Comparison of ENCODE assay signal across 11 cellular contexts in genomic region chr5:143564417-143564816, GRCh38.
A peak's percentile ranks its signal among the peaks of the same experiment; 100 is the strongest.
DNase-seq lines count a peak whose midpoint lies in the region; ATAC-seq and TF ChIP-seq lines count a peak whose summit lies in the region.
"Had no signal": no experiment of that assay in that cellular context is flagged by ENCODE, and none has a peak within 500 bp of the region (broad histone marks: within the 10 kb centered on the region; RNA-seq: fewer than 3 reads in every experiment).

No MANE protein-coding gene starts in this region.

- no peak overlapping the region for H3K4me3 ChIP-seq in BE2C (ENCODE audit: low read depth, low read length)
- H3K4me3 ChIP-seq: thoracic aorta had no signal

- no peaks in the 10 kb centered on the region for H3K9me3 Mint-ChIP-seq in activated T-helper 17 cell treated with anti-CD3 and anti-CD28 coated beads, Interleukin-2, amount 50 U/mL, for 72 hours

- DNase-seq in GM03348 (ENCODE audit: low spot score), result no peak
- no peak for DNase-seq in activated CD4-positive, alpha-beta T cell treated with anti-CD3 and anti-CD28 coated beads for 4 hours
- no peak for DNase-seq in activated gamma-delta T cell treated with Interleukin-2 at 50 U/mL for 16 hours
- DNase-seq in BE2C, result no peak
- DNase-seq: activated T-cell treated with anti-CD3 and anti-CD28 coated beads, Interleukin-2, amount 50 U/mL, for 1 hour; head of caudate nucleus had no signal

- no peak overlapping the region for H3K4me3 Mint-ChIP-seq in activated T-helper 17 cell treated with anti-CD3 and anti-CD28 coated beads, Interleukin-2, amount 50 U/mL, for 72 hours

- no peak overlapping the region for H3K27ac Mint-ChIP-seq in activated T-helper 17 cell treated with anti-CD3 and anti-CD28 coated beads, Interleukin-2, amount 50 U/mL, for 72 hours

- no peak for TF ChIP-seq CTCF in BE2C (IDR thresholded peaks at IDR 0.05; ENCODE audit: low read depth, low read length)

- H3K9me3 ChIP-seq in BE2C, result no peaks in the 10 kb centered on the region
- H3K9me3 ChIP-seq: thoracic aorta had no signal

- no peaks in the 10 kb centered on the region for H3K4me1 ChIP-seq in BE2C

- H3K27me3 ChIP-seq in BE2C, result no peaks in the 10 kb centered on the region

- no peaks in the 10 kb centered on the region for H3K4me1 Mint-ChIP-seq in activated T-helper 17 cell treated with anti-CD3 and anti-CD28 coated beads, Interleukin-2, amount 50 U/mL, for 72 hours

- H3K27me3 Mint-ChIP-seq in activated T-helper 17 cell treated with anti-CD3 and anti-CD28 coated beads, Interleukin-2, amount 50 U/mL, for 72 hours, result no peaks in the 10 kb centered on the region

- H3K36me3 ChIP-seq in BE2C, result no peaks in the 10 kb centered on the region
- H3K36me3 ChIP-seq: thoracic aorta had no signal

- ATAC-seq in GM18907 (IDR thresholded peaks at IDR 0.05; ENCODE audit: unreplicated experiment) (peak; percentile 97), GM21717 (IDR thresholded peaks at IDR 0.05; ENCODE audit: unreplicated experiment) (peak; percentile 99), HG03280 (IDR thresholded peaks at IDR 0.05; ENCODE audit: unreplicated experiment) (peak; percentile 98)
- ATAC-seq in activated T-helper 17 cell treated with anti-CD3 and anti-CD28 coated beads, Interleukin-2, amount 50 U/mL, for 72 hours (replicated peaks), result peak; percentile 47

- no peaks in the 10 kb centered on the region for H3K36me3 Mint-ChIP-seq in activated T-helper 17 cell treated with anti-CD3 and anti-CD28 coated beads, Interleukin-2, amount 50 U/mL, for 72 hours (ENCODE audit: low read depth)

Comparison
In these comparisons a context has a peak if more than half of its experiments do, and no peak if none do; other contexts are left out.
1. ATAC-seq: peak in every context shown above with its lines; median percentile 99 in GM21717; 98 in HG03280; 97 in GM18907; 47 in activated T-helper 17 cell treated with anti-CD3 and anti-CD28 coated beads, Interleukin-2, amount 50 U/mL, for 72 hours.